ENCODE assay signal across 2 cellular contexts in genomic region chr11:84853841-84854497, GRCh38.
TF ChIP-seq lines count a peak whose summit lies in the region.

No MANE protein-coding gene starts in this region.

TF ChIP-seq in SK-N-SH, 30 proteins besides CTCF, POLR2A, EP300 and RAD21:
- no peak for TF ChIP-seq FOXJ3 (CRISPR knock-in tag; IDR thresholded peaks at IDR 0.05)
- TF ChIP-seq USF1 (IDR thresholded peaks at IDR 0.05; ENCODE audit: borderline replicate concordance, low read depth) = no peak

TF ChIP-seq in SK-N-SH treated with all-trans-retinoic acid at 6 μM for 48 hours, 23 proteins besides CTCF, POLR2A, EP300 and RAD21:
- TF ChIP-seq GLIS3 (CRISPR knock-in tag; IDR thresholded peaks at IDR 0.05) (no peak), POU6F1 (CRISPR knock-in tag; IDR thresholded peaks at IDR 0.05; ENCODE audit: borderline replicate concordance, low read depth) (no peak), CSDC2 (CRISPR knock-in tag; IDR thresholded peaks at IDR 0.05) (no peak), ESRRG (CRISPR knock-in tag; IDR thresholded peaks at IDR 0.05) (no peak), TSHZ2 (CRISPR knock-in tag; IDR thresholded peaks at IDR 0.05) (no peak), ZNF70 (CRISPR knock-in tag; IDR thresholded peaks at IDR 0.05) (no peak)
